Comparison of ENCODE assay signal across 1 cellular context in genomic region chr2:174248187-174248997, GRCh38.
TF ChIP-seq lines count a peak whose summit lies in the region.

TSS of gene OLA1 (minus strand) at chr2:174248532. CDS start at chr2:174246815, 1,717 bp downstream.

TF ChIP-seq in WTC11, 78 proteins besides CTCF, POLR2A, EP300 and RAD21 (continued from another document):
- no peak for TF ChIP-seq AFF4 (CRISPR knock-in tag; IDR thresholded peaks at IDR 0.05; ENCODE audit: borderline replicate concordance)
- TF ChIP-seq FOXK1 (CRISPR knock-in tag; IDR thresholded peaks at IDR 0.05): peak; percentile 58
- no peak for TF ChIP-seq PRRX2 (CRISPR knock-in tag; IDR thresholded peaks at IDR 0.05)
- no peak for TF ChIP-seq ZNF396 (CRISPR knock-in tag; IDR thresholded peaks at IDR 0.05; ENCODE audit: borderline replicate concordance)
- peak; percentile 55; the same call in 1 of the 2 replicates for TF ChIP-seq ZNF281 (CRISPR knock-in tag; IDR thresholded peaks at IDR 0.05)
- TF ChIP-seq E2F4 (CRISPR knock-in tag; IDR thresholded peaks at IDR 0.05; ENCODE audit: borderline replicate concordance, low read depth): peak; percentile 55; the same call in 1 of the 2 replicates
- TF ChIP-seq TEAD4 (CRISPR knock-in tag; IDR thresholded peaks at IDR 0.05): no peak
- no peak for TF ChIP-seq NR1H2 (CRISPR knock-in tag; IDR thresholded peaks at IDR 0.05)
- TF ChIP-seq RELA (CRISPR knock-in tag; IDR thresholded peaks at IDR 0.05; ENCODE audit: borderline replicate concordance): no peak
- no peak for TF ChIP-seq ZNF512 (CRISPR knock-in tag; IDR thresholded peaks at IDR 0.05; ENCODE audit: borderline replicate concordance)
- no peak for TF ChIP-seq ZMAT4 (CRISPR knock-in tag; IDR thresholded peaks at IDR 0.05)
- TF ChIP-seq NFATC4 (CRISPR knock-in tag; IDR thresholded peaks at IDR 0.05): no peak
- TF ChIP-seq NFYB (CRISPR knock-in tag; conservative IDR thresholded peaks at IDR 0.05; ENCODE audit: low read depth): peak; percentile 72
- TF ChIP-seq ATF3 (CRISPR knock-in tag; conservative IDR thresholded peaks at IDR 0.05): no peak
- TF ChIP-seq ZBTB43 (CRISPR knock-in tag; IDR thresholded peaks at IDR 0.05): peak; percentile 71; the same call in 1 of the 2 replicates
- no peak for TF ChIP-seq FOXJ3 (CRISPR knock-in tag; IDR thresholded peaks at IDR 0.05; ENCODE audit: borderline replicate concordance)
- TF ChIP-seq SOX15 (CRISPR knock-in tag; IDR thresholded peaks at IDR 0.05): no peak
- peak; percentile 93 for TF ChIP-seq E2F5 (CRISPR knock-in tag; IDR thresholded peaks at IDR 0.05)
- TF ChIP-seq ZNF232 (CRISPR knock-in tag; IDR thresholded peaks at IDR 0.05): no peak
- no peak for TF ChIP-seq JUN (CRISPR knock-in tag; IDR thresholded peaks at IDR 0.05)
- TF ChIP-seq ELF4 (CRISPR knock-in tag; IDR thresholded peaks at IDR 0.05; ENCODE audit: low read depth): peak; percentile 30; the same call in 1 of the 2 replicates
- TF ChIP-seq E2F1 (CRISPR knock-in tag; IDR thresholded peaks at IDR 0.05): no peak; the same call in 1 of the 2 replicates
- no peak for TF ChIP-seq ZNF671 (CRISPR knock-in tag; IDR thresholded peaks at IDR 0.05)
- peak; percentile 53; the same call in 1 of the 2 replicates for TF ChIP-seq CREM (CRISPR knock-in tag; IDR thresholded peaks at IDR 0.05)
- peak; percentile 84 for TF ChIP-seq FOXP1 (CRISPR knock-in tag; IDR thresholded peaks at IDR 0.05; ENCODE audit: borderline replicate concordance)
- no peak for TF ChIP-seq ATF2 (CRISPR knock-in tag; IDR thresholded peaks at IDR 0.05; ENCODE audit: borderline replicate concordance, low read depth)
- TF ChIP-seq ARID4B (CRISPR knock-in tag; IDR thresholded peaks at IDR 0.05; ENCODE audit: borderline replicate concordance): no peak; the same call in 1 of the 2 replicates
TF ChIP-seq in WTC11: peak in this region for 31.
